18 cellular contexts compared by ENCODE assay signal in the genomic region with DNA sequence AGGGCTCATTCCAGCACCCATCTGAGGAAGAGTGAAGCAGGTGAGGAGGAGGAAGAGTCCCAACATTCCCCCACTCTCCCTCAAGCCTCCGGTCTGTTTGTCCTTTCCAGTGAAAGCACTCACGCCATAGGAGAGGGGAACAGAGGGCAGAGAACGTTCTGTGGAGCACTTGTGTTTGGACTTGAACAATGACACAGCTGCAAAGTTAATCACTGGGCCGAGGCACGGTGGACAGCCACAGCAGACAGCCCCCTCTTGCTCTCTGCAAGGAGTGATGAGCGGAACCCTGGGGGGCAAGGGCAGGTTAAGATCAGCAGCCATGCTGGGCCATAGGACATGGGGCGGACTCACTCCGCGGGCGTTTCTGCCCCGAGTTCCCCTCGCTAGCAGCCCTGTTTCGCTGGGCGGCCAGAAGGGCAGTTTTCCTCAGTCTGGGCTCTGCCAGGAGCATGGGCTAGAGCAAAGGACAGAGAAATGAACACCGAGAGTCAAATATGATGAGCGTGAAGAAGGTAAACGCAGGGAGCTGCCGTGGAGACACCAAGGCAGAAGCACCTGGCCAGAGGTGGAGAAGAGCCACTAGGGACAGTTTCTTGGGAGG.
DNase-seq lines count a peak whose midpoint lies in the region; ATAC-seq and TF ChIP-seq lines count a peak whose summit lies in the region.
"Had no signal": no experiment of that assay in that cellular context is flagged by ENCODE, and none has a peak within 500 bp of the region (broad histone marks: within the 10 kb centered on the region; RNA-seq: fewer than 3 reads in every experiment).

No MANE protein-coding gene starts in this region.

- no peak for TF ChIP-seq RAD21 in neural cell (conservative IDR thresholded peaks at IDR 0.05)

- no peak overlapping the region for H3K9ac ChIP-seq in neural cell (ENCODE audit: low read length)
- no peak overlapping the region for H3K9ac ChIP-seq in colonic mucosa (ENCODE audit: low read depth in 2 of 2, low read length in 2 of 2)
- H3K9ac ChIP-seq: parathyroid adenoma had no signal

- DNase-seq in H7, result peak; percentile 32
- DNase-seq in T-helper 17 cell, result no peak
- no peak for DNase-seq in EL
- no peak for DNase-seq in NCI-H1048 (lab: John Stamatoyannopoulos, UW)
- no peak for DNase-seq in lower lobe of right lung
- no peak for DNase-seq in colonic mucosa
- DNase-seq: activated CD8-positive, alpha-beta T cell treated with anti-CD3 and anti-CD28 coated beads for 36 hours; COR-L47; dorsolateral prefrontal cortex; left colon; NCI-H226; stimulated activated CD4-positive, alpha-beta T cell treated with anti-CD3 and anti-CD28 coated beads, Interleukin-2, amount 100 ng/mL, for 48 hours; T-cell; WERI-Rb-1 had no signal

- intact Hi-C loops in lower lobe of right lung (cut with DNase I) (no loop called here), colonic mucosa (cut with DNase I) (no loop called here)

- H3K27me3 ChIP-seq in H7 (ENCODE audit: control insufficient read depth, insufficient read depth, low read length) (no peaks in the 10 kb centered on the region), neural cell (ENCODE audit: insufficient read depth, low read depth, low read length) (no peaks in the 10 kb centered on the region), lower lobe of right lung (ENCODE audit: low read depth) (no peaks in the 10 kb centered on the region), colonic mucosa (no peaks in the 10 kb centered on the region)
- H3K27me3 ChIP-seq: breast epithelium, dorsolateral prefrontal cortex had no signal

- H3K9me3 ChIP-seq in T-helper 17 cell (ENCODE audit: control insufficient read depth, low read length, poor library complexity, severe bottlenecking) (no peaks in the 10 kb centered on the region), neural cell (ENCODE audit: low read length) (no peaks in the 10 kb centered on the region), lower lobe of right lung (no peaks in the 10 kb centered on the region), colonic mucosa (no peaks in the 10 kb centered on the region)
- H3K9me3 ChIP-seq: breast epithelium had no signal

- peaks cover 13% of the 10 kb centered on the region for H3K4me1 Mint-ChIP-seq in T-helper 17 cell

- H3F3A ChIP-seq in neural cell (ENCODE audit: insufficient read depth, low read length, poor library complexity, severe bottlenecking), result no peaks in the 10 kb centered on the region

- ATAC-seq in GM18498 (IDR thresholded peaks at IDR 0.05; ENCODE audit: unreplicated experiment) (peak; percentile 9), T-helper 17 cell (no peak), lower lobe of right lung (no peak)
- ATAC-seq: activated CD8-positive, alpha-beta T cell treated with anti-CD3 and anti-CD28 coated beads for 36 hours; left colon; T-cell had no signal

- H2AFZ ChIP-seq in neural cell (ENCODE audit: low read depth, low read length), result no peak overlapping the region
- H2AFZ ChIP-seq: parathyroid adenoma had no signal

- no peaks in the 10 kb centered on the region for H3K4me1 ChIP-seq in lower lobe of right lung
- no peaks in the 10 kb centered on the region for H3K4me1 ChIP-seq in colonic mucosa
- H3K4me1 ChIP-seq: breast epithelium, parathyroid adenoma had no signal

- H3K79me2 ChIP-seq in neural cell (replicated peaks; ENCODE audit: insufficient read depth, low read length), result no peaks in the 10 kb centered on the region
- H3K79me2 ChIP-seq: parathyroid adenoma had no signal

- H3K27ac ChIP-seq in neural cell (ENCODE audit: low read length), result no peak overlapping the region
- H3K27ac ChIP-seq in lower lobe of right lung, result no peak overlapping the region
- H3K27ac ChIP-seq in colonic mucosa, result no peak overlapping the region
- H3K27ac ChIP-seq: breast epithelium, dorsolateral prefrontal cortex, parathyroid adenoma, WERI-Rb-1 had no signal

- H3K9me2 ChIP-seq in neural cell (ENCODE audit: insufficient read depth, low read length), result no peaks in the 10 kb centered on the region

- TF ChIP-seq CTCF in neural cell (IDR thresholded peaks at IDR 0.05; ENCODE audit: poor library complexity, severe bottlenecking) (no peak), lower lobe of right lung (IDR thresholded peaks at IDR 0.05) (no peak), colonic mucosa (IDR thresholded peaks at IDR 0.05) (no peak)

- no peaks in the 10 kb centered on the region for H4K20me1 ChIP-seq in neural cell (ENCODE audit: insufficient read depth)

- H3K4me2 ChIP-seq in neural cell (ENCODE audit: low read length), result no peak overlapping the region

- H3K27ac Mint-ChIP-seq in T-helper 17 cell, result no peak overlapping the region
- H3K27ac Mint-ChIP-seq: activated CD8-positive, alpha-beta T cell treated with anti-CD3 and anti-CD28 coated beads for 36 hours had no signal

- peak overlapping the region; percentile 15 for H3K4me3 Mint-ChIP-seq in T-helper 17 cell
- H3K4me3 Mint-ChIP-seq: activated CD8-positive, alpha-beta T cell treated with anti-CD3 and anti-CD28 coated beads for 36 hours; T-cell had no signal

- H3K36me3 Mint-ChIP-seq in T-helper 17 cell (ENCODE audit: low read depth), result peaks cover 13% of the 10 kb centered on the region

- no peak for TF ChIP-seq EP300 in neural cell (conservative IDR thresholded peaks at IDR 0.05; ENCODE audit: poor library complexity, severe bottlenecking)

- no peak overlapping the region for H3K4me3 ChIP-seq in H7 (ENCODE audit: insufficient read depth, low read depth, low read length)
- peak overlapping the region; percentile 2 for H3K4me3 ChIP-seq in neural cell (ENCODE audit: low read length)
- H3K4me3 ChIP-seq in lower lobe of right lung, result no peak overlapping the region
- H3K4me3 ChIP-seq in colonic mucosa, result no peak overlapping the region
- H3K4me3 ChIP-seq: breast epithelium, dorsolateral prefrontal cortex had no signal

- no peaks in the 10 kb centered on the region for H3K36me3 ChIP-seq in H7 (replicated peaks; ENCODE audit: control insufficient read depth, insufficient read depth, low read length)
- H3K36me3 ChIP-seq in neural cell (ENCODE audit: insufficient read depth, low read length), result no peaks in the 10 kb centered on the region
- peaks cover 21% of the 10 kb centered on the region for H3K36me3 ChIP-seq in lower lobe of right lung
- H3K36me3 ChIP-seq in colonic mucosa, result no peaks in the 10 kb centered on the region
- H3K36me3 ChIP-seq: breast epithelium had no signal

- no peaks in the 10 kb centered on the region for H3K27me3 Mint-ChIP-seq in T-helper 17 cell
- H3K27me3 Mint-ChIP-seq: activated CD8-positive, alpha-beta T cell treated with anti-CD3 and anti-CD28 coated beads for 36 hours; T-cell had no signal

TF ChIP-seq in neural cell, 6 proteins besides CTCF, POLR2A, EP300 and RAD21:
- TF ChIP-seq SMC3 (conservative IDR thresholded peaks at IDR 0.05; ENCODE audit: poor library complexity) (no peak), TAF1 (IDR thresholded peaks at IDR 0.05; ENCODE audit: low read depth) (no peak), POLR2AphosphoS5 (IDR thresholded peaks at IDR 0.05) (no peak), MXI1 (conservative IDR thresholded peaks at IDR 0.05; ENCODE audit: poor library complexity, severe bottlenecking) (no peak), EZH2 (IDR thresholded peaks at IDR 0.05; ENCODE audit: borderline replicate concordance, insufficient read depth, low read length, poor library complexity, severe bottlenecking) (no peak)
- TF ChIP-seq, protein P1, sequence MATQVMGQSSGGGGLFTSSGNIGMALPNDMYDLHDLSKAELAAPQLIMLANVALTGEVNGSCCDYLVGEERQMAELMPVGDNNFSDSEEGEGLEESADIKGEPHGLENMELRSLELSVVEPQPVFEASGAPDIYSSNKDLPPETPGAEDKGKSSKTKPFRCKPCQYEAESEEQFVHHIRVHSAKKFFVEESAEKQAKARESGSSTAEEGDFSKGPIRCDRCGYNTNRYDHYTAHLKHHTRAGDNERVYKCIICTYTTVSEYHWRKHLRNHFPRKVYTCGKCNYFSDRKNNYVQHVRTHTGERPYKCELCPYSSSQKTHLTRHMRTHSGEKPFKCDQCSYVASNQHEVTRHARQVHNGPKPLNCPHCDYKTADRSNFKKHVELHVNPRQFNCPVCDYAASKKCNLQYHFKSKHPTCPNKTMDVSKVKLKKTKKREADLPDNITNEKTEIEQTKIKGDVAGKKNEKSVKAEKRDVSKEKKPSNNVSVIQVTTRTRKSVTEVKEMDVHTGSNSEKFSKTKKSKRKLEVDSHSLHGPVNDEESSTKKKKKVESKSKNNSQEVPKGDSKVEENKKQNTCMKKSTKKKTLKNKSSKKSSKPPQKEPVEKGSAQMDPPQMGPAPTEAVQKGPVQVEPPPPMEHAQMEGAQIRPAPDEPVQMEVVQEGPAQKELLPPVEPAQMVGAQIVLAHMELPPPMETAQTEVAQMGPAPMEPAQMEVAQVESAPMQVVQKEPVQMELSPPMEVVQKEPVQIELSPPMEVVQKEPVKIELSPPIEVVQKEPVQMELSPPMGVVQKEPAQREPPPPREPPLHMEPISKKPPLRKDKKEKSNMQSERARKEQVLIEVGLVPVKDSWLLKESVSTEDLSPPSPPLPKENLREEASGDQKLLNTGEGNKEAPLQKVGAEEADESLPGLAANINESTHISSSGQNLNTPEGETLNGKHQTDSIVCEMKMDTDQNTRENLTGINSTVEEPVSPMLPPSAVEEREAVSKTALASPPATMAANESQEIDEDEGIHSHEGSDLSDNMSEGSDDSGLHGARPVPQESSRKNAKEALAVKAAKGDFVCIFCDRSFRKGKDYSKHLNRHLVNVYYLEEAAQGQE (IDR thresholded peaks at IDR 0.05; ENCODE audit: borderline replicate concordance), result no peak
TF ChIP-seq in neural cell: peak in this region for 0.
